In genomic region chr19:46730595-46730994, GRCh38 we compare ENCODE assay signal across 18 cellular contexts. TPM values are rescaled to one million over a fixed set of nuclear protein-coding genes. Genes with fewer than 3 reads are reported as not detected.
DNase-seq lines count a peak whose midpoint lies in the region; ATAC-seq and TF ChIP-seq lines count a peak whose summit lies in the region.
"Had no signal": no experiment of that assay in that cellular context is flagged by ENCODE, and none has a peak within 500 bp of the region (broad histone marks: within the 10 kb centered on the region; RNA-seq: fewer than 3 reads in every experiment).

No MANE protein-coding gene starts in this region.

- DNase-seq in GM23338 (ENCODE audit: low spot score) (no peak), memory B cell (ENCODE audit: low spot score in 2 of 2) (no peak), NK-92 (lab: John Stamatoyannopoulos, UW; ENCODE audit: unreplicated experiment) (no peak), transverse colon (no peak)
- no peak for DNase-seq in activated naive CD8-positive, alpha-beta T cell treated with anti-CD3 and anti-CD28 coated beads for 36 hours
- DNase-seq: activated CD4-positive, alpha-beta memory T cell treated with anti-CD3 and anti-CD28 coated beads, Interleukin-2, amount 10 ng/mL, durations not matched to agents 7 days and 5 days; immature natural killer cell; KG1; naive thymus-derived CD8-positive, alpha-beta T cell; NCI-H1092 treated with DMSO at 0.1 percent for 48 hours; NCI-H82; retina; stimulated activated CD4-positive, alpha-beta T cell treated with anti-CD3 and anti-CD28 coated beads, Interleukin-1b, Interleukin-23, amount 100 ng/mL, for 48 hours had no signal

- TF ChIP-seq CTCF in GM23338 (conservative IDR thresholded peaks at IDR 0.05; ENCODE audit: low read depth in 2 of 2) (no peak), transverse colon (IDR thresholded peaks at IDR 0.05) (no peak)

- TF ChIP-seq EP300 in transverse colon (IDR thresholded peaks at IDR 0.05; ENCODE audit: low read depth): no peak

- peak overlapping the region; percentile 79 for H3K27ac Mint-ChIP-seq in GM23338
- peak overlapping the region; percentile 56 for H3K27ac Mint-ChIP-seq in activated naive CD8-positive, alpha-beta T cell treated with anti-CD3 and anti-CD28 coated beads for 36 hours
- peak overlapping the region; percentile 57 for H3K27ac Mint-ChIP-seq in memory B cell
- H3K27ac Mint-ChIP-seq in stimulated activated memory B cell treated with anti-CD40 and anti-IgM and Interleukin-4, amounts not matched to agents 10 μg/mL and 1 μg/mL and 100 μg/mL, for 72 hours: peak overlapping the region; percentile 46
- H3K27ac Mint-ChIP-seq: activated CD4-positive, alpha-beta memory T cell treated with anti-CD3 and anti-CD28 coated beads, Interleukin-2, amount 10 ng/mL, durations not matched to agents 7 days and 5 days had no signal

- peaks cover 20% of the 10 kb centered on the region for H4K20me1 ChIP-seq in GM23338 (replicated peaks; ENCODE audit: insufficient read depth)

- H3K9me3 Mint-ChIP-seq in GM23338 (peaks cover 3% of the 10 kb centered on the region; the same call in 1 of the 3 replicates), memory B cell (no peaks in the 10 kb centered on the region)
- H3K9me3 Mint-ChIP-seq in activated naive CD8-positive, alpha-beta T cell treated with anti-CD3 and anti-CD28 coated beads for 36 hours: no peaks in the 10 kb centered on the region
- H3K9me3 Mint-ChIP-seq in stimulated activated memory B cell treated with anti-CD40 and anti-IgM and Interleukin-4, amounts not matched to agents 10 μg/mL and 1 μg/mL and 100 μg/mL, for 72 hours: no peaks in the 10 kb centered on the region
- H3K9me3 Mint-ChIP-seq: activated CD4-positive, alpha-beta memory T cell treated with anti-CD3 and anti-CD28 coated beads, Interleukin-2, amount 10 ng/mL, durations not matched to agents 7 days and 5 days; activated T-helper 2 cell treated with anti-CD3 and anti-CD28 coated beads, Interferon-gamma antibody, Interleukin-2, Interleukin-4, amounts not matched to agents 10 μg/mL and 5 μg/mL and 100 μg/mL, durations not matched to agents 14 hours and 24 hours and 36 hours; immature natural killer cell; naive thymus-derived CD8-positive, alpha-beta T cell had no signal

- H3K4me1 ChIP-seq in GM23338 (ENCODE audit: insufficient read depth) (no peaks in the 10 kb centered on the region), transverse colon (no peaks in the 10 kb centered on the region)

- H3K27me3 ChIP-seq in GM23338 (ENCODE audit: insufficient read depth) (no peaks in the 10 kb centered on the region), transverse colon (no peaks in the 10 kb centered on the region)

- in situ Hi-C loops in transverse colon (cut with MboI; ENCODE audit: low pct_ligation_motif_present in 1 of 4, low pct_unique_long_range_greater_than_20kb in 1 of 4, low sequenced_read_pairs in 3 of 4): no loop called here

- WGBS in transverse colon (ENCODE audit: low coverage in 1 of 2), 2 donors: 96% methylated on average over 14 of the region's 14 CpGs; no CpG with 5 or more reads in 1 of the 2 donors

- H2AFZ ChIP-seq in GM23338: no peak overlapping the region

- TF ChIP-seq POLR2A in transverse colon (IDR thresholded peaks at IDR 0.05): no peak

- peaks cover 3% of the 10 kb centered on the region; the same call in 1 of the 2 replicates for H3F3A ChIP-seq in GM23338 (replicated peaks; ENCODE audit: low read depth)

- no peaks in the 10 kb centered on the region for H3K9me2 ChIP-seq in GM23338 (ENCODE audit: insufficient read depth)

- intact Hi-C loops in transverse colon (cut with DNase I; ENCODE audit: low total_unique reads): no loop called here

- no peak overlapping the region for H3K27ac ChIP-seq in GM23338 (ENCODE audit: low read depth)
- H3K27ac ChIP-seq in transverse colon: no peak overlapping the region
- H3K27ac ChIP-seq: epithelial cell of prostate had no signal

- peaks cover 81% of the 10 kb centered on the region for H3K36me3 Mint-ChIP-seq in GM23338 (ENCODE audit: low read depth)
- H3K36me3 Mint-ChIP-seq in activated naive CD8-positive, alpha-beta T cell treated with anti-CD3 and anti-CD28 coated beads for 36 hours: peaks cover 28% of the 10 kb centered on the region
- peaks cover 36% of the 10 kb centered on the region for H3K36me3 Mint-ChIP-seq in memory B cell
- peaks cover 74% of the 10 kb centered on the region for H3K36me3 Mint-ChIP-seq in stimulated activated memory B cell treated with anti-CD40 and anti-IgM and Interleukin-4, amounts not matched to agents 10 μg/mL and 1 μg/mL and 100 μg/mL, for 72 hours

- ATAC-seq in GM23338: no peak
- ATAC-seq in memory B cell (ENCODE audit: low read depth): no peak
- no peak for ATAC-seq in stimulated activated memory B cell treated with anti-CD40 and anti-IgM and Interleukin-4, amounts not matched to agents 10 μg/mL and 1 μg/mL and 100 μg/mL, for 72 hours
- ATAC-seq in HG03378 (IDR thresholded peaks at IDR 0.05; ENCODE audit: unreplicated experiment): no peak
- ATAC-seq: naive thymus-derived CD8-positive, alpha-beta T cell had no signal

- H3K36me3 ChIP-seq in GM23338 (ENCODE audit: insufficient read depth) (peaks cover 30% of the 10 kb centered on the region), transverse colon (peaks cover 0 to 51% (median 18%) of the 10 kb centered on the region in 4 donors)

- no peak overlapping the region for H3K4me2 ChIP-seq in GM23338

- H3K4me1 Mint-ChIP-seq in GM23338: peaks cover 21% of the 10 kb centered on the region
- H3K4me1 Mint-ChIP-seq in activated naive CD8-positive, alpha-beta T cell treated with anti-CD3 and anti-CD28 coated beads for 36 hours: peaks cover 26% of the 10 kb centered on the region
- H3K4me1 Mint-ChIP-seq in memory B cell: peaks cover 22% of the 10 kb centered on the region
- H3K4me1 Mint-ChIP-seq in stimulated activated memory B cell treated with anti-CD40 and anti-IgM and Interleukin-4, amounts not matched to agents 10 μg/mL and 1 μg/mL and 100 μg/mL, for 72 hours: peaks cover 44% of the 10 kb centered on the region

- H3K79me2 ChIP-seq in GM23338 (replicated peaks; ENCODE audit: insufficient read depth): peaks cover 35% of the 10 kb centered on the region

- H3K4me3 ChIP-seq in GM23338 (no peak overlapping the region), transverse colon (no peak overlapping the region)
- H3K4me3 ChIP-seq: lower lobe of right lung had no signal

- no peaks in the 10 kb centered on the region for H3K9me3 ChIP-seq in transverse colon
- H3K9me3 ChIP-seq: lower lobe of right lung had no signal

- no peak overlapping the region; the same call in 2 of the 3 replicates for H3K4me3 Mint-ChIP-seq in GM23338
- H3K4me3 Mint-ChIP-seq in activated naive CD8-positive, alpha-beta T cell treated with anti-CD3 and anti-CD28 coated beads for 36 hours: no peak overlapping the region
- H3K4me3 Mint-ChIP-seq in memory B cell: no peak overlapping the region
- H3K4me3 Mint-ChIP-seq in stimulated activated memory B cell treated with anti-CD40 and anti-IgM and Interleukin-4, amounts not matched to agents 10 μg/mL and 1 μg/mL and 100 μg/mL, for 72 hours: no peak overlapping the region
- H3K4me3 Mint-ChIP-seq: activated CD4-positive, alpha-beta memory T cell treated with anti-CD3 and anti-CD28 coated beads, Interleukin-2, amount 10 ng/mL, durations not matched to agents 7 days and 5 days; immature natural killer cell had no signal

- H3K27me3 Mint-ChIP-seq in GM23338 (ENCODE audit: insufficient read depth, low read depth, poor library complexity): peaks cover 10% of the 10 kb centered on the region
- H3K27me3 Mint-ChIP-seq in activated naive CD8-positive, alpha-beta T cell treated with anti-CD3 and anti-CD28 coated beads for 36 hours: no peaks in the 10 kb centered on the region
- H3K27me3 Mint-ChIP-seq in memory B cell: no peaks in the 10 kb centered on the region
- H3K27me3 Mint-ChIP-seq in stimulated activated memory B cell treated with anti-CD40 and anti-IgM and Interleukin-4, amounts not matched to agents 10 μg/mL and 1 μg/mL and 100 μg/mL, for 72 hours: no peaks in the 10 kb centered on the region
- H3K27me3 Mint-ChIP-seq: activated CD4-positive, alpha-beta memory T cell treated with anti-CD3 and anti-CD28 coated beads, Interleukin-2, amount 10 ng/mL, durations not matched to agents 7 days and 5 days; naive thymus-derived CD8-positive, alpha-beta T cell had no signal

TF ChIP-seq in GM23338, 12 proteins besides CTCF, POLR2A, EP300 and RAD21 (continues in another document):
- TF ChIP-seq EZH2 (IDR thresholded peaks at IDR 0.05; ENCODE audit: low read depth, unreplicated experiment) (no peak), CREB1 (CRISPR knock-in tag; IDR thresholded peaks at IDR 0.05; ENCODE audit: low read depth) (no peak)

RNA-seq across cellular contexts. Expression of gene PRKD2, which starts 13.7 kb away (rescaled TPM):
- total RNA-seq in GM23338 (2014; rRNA removed; shearing (Covaris generic)): 66.6 and 68.0 TPM in 2 replicates
- 53.8 and 53.9 TPM in 2 replicates for polyA plus RNA-seq in GM23338 (2016; fragmentation: Nextera tagmentation; extraction: Ambion mirVana)
- total RNA-seq in activated naive CD8-positive, alpha-beta T cell treated with anti-CD3 and anti-CD28 coated beads for 36 hours: 10 to 100 TPM; 68.6 to 76.2 TPM
- 100 to 1,000 TPM in 1 of 4 donors, 10 to 100 TPM in 3; 40.1 to 201 (median 53.5) TPM for total RNA-seq in transverse colon

RNA-seq across cellular contexts. Expression of gene FKRP, which starts 15.3 kb away (rescaled TPM):
- total RNA-seq in GM23338 (2014; rRNA removed; shearing (Covaris generic)): 25.5 and 31.9 TPM in 2 replicates
- 8.9 and 11.5 TPM in 2 replicates for polyA plus RNA-seq in GM23338 (2016; fragmentation: Nextera tagmentation; extraction: Ambion mirVana)
- 10 to 100 TPM; 17.3 to 18.8 TPM for total RNA-seq in activated naive CD8-positive, alpha-beta T cell treated with anti-CD3 and anti-CD28 coated beads for 36 hours
- total RNA-seq in transverse colon: 10 to 100 TPM in 3 of 4 donors, 1 to 10 TPM in 1; 9.7 to 16.1 (median 11.8) TPM

RNA-seq across cellular contexts. Expression of gene STRN4, which starts 15.7 kb away (rescaled TPM):
- total RNA-seq in GM23338 (2014; rRNA removed; shearing (Covaris generic)): 131 and 140 TPM in 2 replicates
- 58.0 and 62.1 TPM in 2 replicates for polyA plus RNA-seq in GM23338 (2016; fragmentation: Nextera tagmentation; extraction: Ambion mirVana)
- total RNA-seq in activated naive CD8-positive, alpha-beta T cell treated with anti-CD3 and anti-CD28 coated beads for 36 hours: 10 to 100 TPM; 54.9 to 57.9 TPM
- 100 to 1,000 TPM in 3 of 4 donors, 10 to 100 TPM in 1; 81.6 to 306 (median 174) TPM for total RNA-seq in transverse colon

RNA-seq across cellular contexts. Expression of gene SLC1A5, which starts 57.8 kb away (rescaled TPM):
- 249 and 272 TPM in 2 replicates for total RNA-seq in GM23338 (2014; rRNA removed; shearing (Covaris generic))
- 103 and 109 TPM in 2 replicates for polyA plus RNA-seq in GM23338 (2016; fragmentation: Nextera tagmentation; extraction: Ambion mirVana)
- total RNA-seq in activated naive CD8-positive, alpha-beta T cell treated with anti-CD3 and anti-CD28 coated beads for 36 hours: 100 to 1,000 TPM; 299 to 309 TPM
- total RNA-seq in transverse colon: 100 to 1,000 TPM in 1 of 4 donors, 10 to 100 TPM in 3; 19.8 to 104 (median 91.4) TPM
